In the genomic region with DNA sequence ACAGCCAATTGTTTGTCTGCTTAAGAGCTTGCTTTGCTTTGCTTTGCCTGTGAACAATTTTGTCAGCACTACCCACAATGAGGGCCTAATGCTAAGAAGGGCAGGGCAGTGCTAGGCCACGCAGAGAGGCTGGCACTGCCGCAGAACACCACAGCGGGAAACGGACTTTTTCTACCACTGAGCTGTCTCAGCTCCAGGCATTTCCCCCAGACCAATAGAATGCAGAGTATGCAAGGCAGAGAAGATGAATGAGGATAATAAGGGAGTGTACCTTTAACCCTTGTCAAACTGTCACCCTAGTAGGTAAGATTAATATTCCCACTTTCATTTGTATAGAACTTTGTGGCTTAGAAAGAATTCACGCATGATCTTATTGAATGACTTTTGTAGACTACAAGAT, we compare ENCODE assay signal across 18 cellular contexts.
A peak's percentile ranks its signal among the peaks of the same experiment; 100 is the strongest.
DNase-seq lines count a peak whose midpoint lies in the region; FAIRE-seq and TF ChIP-seq lines count a peak whose summit lies in the region.
"Had no signal": no experiment of that assay in that cellular context is flagged by ENCODE, and none has a peak within 500 bp of the region (broad histone marks: within the 10 kb centered on the region; RNA-seq: fewer than 3 reads in every experiment).

No MANE protein-coding gene starts in this region.

- no peak overlapping the region for H2AFZ ChIP-seq in trophoblast cell (ENCODE audit: insufficient read depth, low read length, poor library complexity)

- no peak overlapping the region for H3K9ac ChIP-seq in trophoblast cell (ENCODE audit: low read length)

- FAIRE-seq in small intestine (lab: Jason Lieb, UNC): no peak
- FAIRE-seq: H1, K562 had no signal

- H3K4me3 ChIP-seq in esophagus squamous epithelium (no peak overlapping the region), trophoblast cell (ENCODE audit: low read depth, low read length) (no peak overlapping the region), small intestine (ENCODE audit: low read depth in 1 of 2, low read length in 2 of 2) (no peak overlapping the region)
- H3K4me3 ChIP-seq: K562 had no signal

- TF ChIP-seq CTCF in esophagus squamous epithelium (IDR thresholded peaks at IDR 0.05): no peak

- no peak overlapping the region for H4K91ac ChIP-seq in trophoblast cell (ENCODE audit: low read depth, low read length)

- intact Hi-C loops in esophagus squamous epithelium (cut with DNase I): no loop called here

- H2BK12ac ChIP-seq in trophoblast cell (ENCODE audit: low read length): no peak overlapping the region

- no peak overlapping the region for H3K14ac ChIP-seq in trophoblast cell (ENCODE audit: low read length)

- H3K9me3 ChIP-seq in esophagus squamous epithelium (no peaks in the 10 kb centered on the region), trophoblast cell (ENCODE audit: insufficient read depth, low read depth, low read length) (no peaks in the 10 kb centered on the region), small intestine (ENCODE audit: control insufficient read depth, low read depth) (no peaks in the 10 kb centered on the region)

- WGBS in esophagus squamous epithelium, 2 donors: 35 to 44% methylated on average over 2 to 5 of the region's 5 CpGs
- WGBS in trophoblast cell (ENCODE audit: extremely low coverage, insufficient coverage, insufficient read length): no CpG with 5 or more reads among the region's 5 CpGs
- WGBS in small intestine, 3 donors: 93 to 97% (median 93%) methylated on average over 5 of the region's 5 CpGs

- H3K27me3 ChIP-seq in esophagus squamous epithelium: no peaks in the 10 kb centered on the region
- H3K27me3 ChIP-seq in trophoblast cell (ENCODE audit: insufficient read depth, low read length): no peaks in the 10 kb centered on the region
- H3K27me3 ChIP-seq in small intestine (ENCODE audit: control insufficient read depth in 2 of 2, insufficient read depth in 2 of 2, low read length in 2 of 2): no peaks in the 10 kb centered on the region

- H2BK120ac ChIP-seq in trophoblast cell (ENCODE audit: insufficient read depth, low read length, poor library complexity): no peak overlapping the region

- TF ChIP-seq POLR2A in esophagus squamous epithelium (IDR thresholded peaks at IDR 0.05): no peak

- H3K4me2 ChIP-seq in trophoblast cell (ENCODE audit: low read length): no peak overlapping the region

- no peak overlapping the region for H3K4ac ChIP-seq in trophoblast cell (ENCODE audit: low read depth, low read length)

- H2AK5ac ChIP-seq in trophoblast cell (ENCODE audit: low read length): no peak overlapping the region

- no peak overlapping the region for H3K18ac ChIP-seq in trophoblast cell (ENCODE audit: low read length)

- H3K79me1 ChIP-seq in trophoblast cell (ENCODE audit: low read length): peaks cover 2% of the 10 kb centered on the region

- DNase-seq in NCI-H226: peak; percentile 24
- DNase-seq in astrocyte of the hippocampus (ENCODE audit: low read depth, low spot score): peak; percentile 68
- DNase-seq in esophagus squamous epithelium (lab: John Stamatoyannopoulos, UW): no peak
- peak; percentile 40 to 66 for DNase-seq in trophoblast cell
- no peak for DNase-seq in germinal center (ENCODE audit: low spot score)
- no peak for DNase-seq in H4 (ENCODE audit: low spot score)
- no peak for DNase-seq in kidney tubule cell (ENCODE audit: low spot score)
- DNase-seq in small intestine: no peak
- DNase-seq: ACHN, AML-193, DMS79, NCI-H1105, NCI-H1694, NCI-H510A, NCI-H774 had no signal

- no peak overlapping the region for H4K12ac ChIP-seq in trophoblast cell (ENCODE audit: low read depth, low read length)

- peak overlapping the region in 3 of 4 donors; percentile 83 to 95 (median 88) for H3K27ac ChIP-seq in esophagus squamous epithelium
- no peak overlapping the region for H3K27ac ChIP-seq in trophoblast cell (ENCODE audit: low read depth, low read length)
- no peak overlapping the region for H3K27ac ChIP-seq in small intestine (ENCODE audit: low read depth in 1 of 2, low read length in 1 of 2)
- H3K27ac ChIP-seq: C4-2B had no signal

- H3K36me3 ChIP-seq in esophagus squamous epithelium (peaks cover 0 to 22% (median 0%) of the 10 kb centered on the region in 3 donors), trophoblast cell (ENCODE audit: control insufficient read depth in 1 of 2, insufficient read depth in 2 of 2, low read length in 2 of 2) (no peaks in the 10 kb centered on the region), small intestine (ENCODE audit: control insufficient read depth in 2 of 2, insufficient read depth in 2 of 2, low read length in 2 of 2) (no peaks in the 10 kb centered on the region)

- H2BK5ac ChIP-seq in trophoblast cell (ENCODE audit: low read depth, low read length, poor library complexity): no peak overlapping the region

- peaks cover under 1% of the 10 kb centered on the region for H3K79me2 ChIP-seq in trophoblast cell (ENCODE audit: control insufficient read depth, insufficient read depth, low read length, poor library complexity)

- no peak overlapping the region for H3K23ac ChIP-seq in trophoblast cell (ENCODE audit: low read length)

- no peak overlapping the region for H4K8ac ChIP-seq in trophoblast cell (ENCODE audit: low read depth, low read length)

- H3K4me1 ChIP-seq in esophagus squamous epithelium (peaks cover 31 to 71% (median 45%) of the 10 kb centered on the region in 3 donors), trophoblast cell (ENCODE audit: control insufficient read depth in 1 of 2, insufficient read depth in 2 of 2, low read length in 2 of 2) (peaks cover 7 to 11% of the 10 kb centered on the region in 2 experiments), small intestine (ENCODE audit: control insufficient read depth in 2 of 2, insufficient read depth in 1 of 2, low read depth in 1 of 2, low read length in 1 of 2) (peaks cover under 1% of the 10 kb centered on the region in 2 donors)

Comparison
In these comparisons a context has a peak if more than half of its experiments do, and no peak if none do; other contexts are left out.
1. DNase-seq: peak in NCI-H226 (single experiment), astrocyte of the hippocampus (single experiment) and trophoblast cell (2 of 2); none in esophagus squamous epithelium (single experiment), germinal center (single experiment), H4 (single experiment), kidney tubule cell (single experiment) and small intestine (single experiment).
2. H3K27ac ChIP-seq: peak in esophagus squamous epithelium (3 of 4); none in trophoblast cell (single experiment) and small intestine (0 of 2).